In the genomic region with DNA sequence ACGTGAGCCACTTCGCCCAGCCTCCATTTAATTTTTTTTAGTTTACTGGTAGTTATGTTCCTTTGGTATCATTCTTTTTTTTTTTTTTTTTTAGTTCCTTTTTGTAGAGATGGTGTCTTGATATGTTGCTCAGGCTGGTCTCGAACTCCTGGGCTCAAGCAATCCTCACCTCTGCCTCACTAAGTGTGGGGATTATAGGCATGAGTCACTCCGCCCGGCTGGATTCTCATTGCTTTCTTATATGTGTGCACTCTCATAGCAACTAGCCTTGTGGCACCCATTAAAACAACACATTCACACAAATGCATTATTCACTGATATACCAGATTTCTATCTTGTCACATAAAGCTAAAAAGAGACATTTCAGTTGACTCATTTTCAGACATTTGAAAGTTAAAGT, we compare ENCODE assay signal across 10 cellular contexts. TPM values are rescaled to one million over a fixed set of nuclear protein-coding genes. Genes with fewer than 3 reads are reported as not detected.
DNase-seq lines count a peak whose midpoint lies in the region; ATAC-seq and FAIRE-seq lines count a peak whose summit lies in the region.
"Had no signal": no experiment of that assay in that cellular context is flagged by ENCODE, and none has a peak within 500 bp of the region (broad histone marks: within the 10 kb centered on the region; RNA-seq: fewer than 3 reads in every experiment).

No MANE protein-coding gene starts in this region.

- peak overlapping the region; percentile 18 for H3K27ac Mint-ChIP-seq in activated CD4-positive, alpha-beta memory T cell treated with anti-CD3 and anti-CD28 coated beads for 36 hours
- H3K27ac Mint-ChIP-seq in activated CD4-positive, alpha-beta memory T cell treated with anti-CD3 and anti-CD28 coated beads, Interleukin-2, amount 10 ng/mL, durations not matched to agents 7 days and 5 days, result no peak overlapping the region
- H3K27ac Mint-ChIP-seq: naive thymus-derived CD4-positive, alpha-beta T cell; type B pancreatic cell had no signal

- peaks cover 29% of the 10 kb centered on the region for H3K4me1 Mint-ChIP-seq in activated CD4-positive, alpha-beta memory T cell treated with anti-CD3 and anti-CD28 coated beads for 36 hours (ENCODE audit: low read depth)
- peaks cover 28% of the 10 kb centered on the region for H3K4me1 Mint-ChIP-seq in activated CD4-positive, alpha-beta memory T cell treated with anti-CD3 and anti-CD28 coated beads, Interleukin-2, amount 10 ng/mL, durations not matched to agents 7 days and 5 days

- FAIRE-seq in RCC 7860 (lab: Jason Lieb, UNC), result no peak

- H3K9me3 Mint-ChIP-seq in activated CD4-positive, alpha-beta memory T cell treated with anti-CD3 and anti-CD28 coated beads for 36 hours, result no peaks in the 10 kb centered on the region
- no peaks in the 10 kb centered on the region for H3K9me3 Mint-ChIP-seq in activated CD4-positive, alpha-beta memory T cell treated with anti-CD3 and anti-CD28 coated beads, Interleukin-2, amount 10 ng/mL, durations not matched to agents 7 days and 5 days
- H3K9me3 Mint-ChIP-seq: naive thymus-derived CD4-positive, alpha-beta T cell; type B pancreatic cell had no signal

- no peak overlapping the region for H3K27ac ChIP-seq in epithelial cell of prostate

- CTCF ChIA-PET in activated CD4-positive, alpha-beta memory T cell treated with anti-CD3 and anti-CD28 coated beads for 36 hours (lab: Charles Lee), result no interaction called here
- CTCF ChIA-PET in activated CD4-positive, alpha-beta memory T cell treated with anti-CD3 and anti-CD28 coated beads, Interleukin-2, amount 10 ng/mL, durations not matched to agents 7 days and 5 days (lab: Charles Lee), result no interaction called here

- POLR2A ChIA-PET in activated CD4-positive, alpha-beta memory T cell treated with anti-CD3 and anti-CD28 coated beads for 36 hours (lab: Charles Lee), result no interaction called here
- POLR2A ChIA-PET in activated CD4-positive, alpha-beta memory T cell treated with anti-CD3 and anti-CD28 coated beads, Interleukin-2, amount 10 ng/mL, durations not matched to agents 7 days and 5 days (lab: Charles Lee), result interaction anchor here (0.6 kb wide), 1 partner anchor 72 kb away, joined by 4 read pairs; no protein-coding TSS in a partner anchor

- H3K36me3 Mint-ChIP-seq in activated CD4-positive, alpha-beta memory T cell treated with anti-CD3 and anti-CD28 coated beads for 36 hours, result peaks cover 15% of the 10 kb centered on the region
- peaks cover 15% of the 10 kb centered on the region for H3K36me3 Mint-ChIP-seq in activated CD4-positive, alpha-beta memory T cell treated with anti-CD3 and anti-CD28 coated beads, Interleukin-2, amount 10 ng/mL, durations not matched to agents 7 days and 5 days (ENCODE audit: low read depth)

- DNase-seq in activated CD4-positive, alpha-beta memory T cell treated with anti-CD3 and anti-CD28 coated beads for 36 hours, result peak; percentile 54
- no peak for DNase-seq in activated CD4-positive, alpha-beta memory T cell treated with anti-CD3 and anti-CD28 coated beads, Interleukin-2, amount 10 ng/mL, durations not matched to agents 7 days and 5 days
- DNase-seq in RCC 7860 (ENCODE audit: low spot score) (peak; percentile 65), epithelial cell of prostate (ENCODE audit: low read depth, low spot score) (peak; percentile 18)
- DNase-seq in stimulated activated CD4-positive, alpha-beta T cell treated with anti-CD3 and anti-CD28 coated beads, Interleukin-4, amount 100 ng/mL, for 1 hour, result peak; percentile 10
- no peak for DNase-seq in activated CD8-positive, alpha-beta memory T cell treated with anti-CD3 and anti-CD28 coated beads, Interleukin-2, amount 50 U/mL, for 4 hours
- DNase-seq: naive thymus-derived CD4-positive, alpha-beta T cell had no signal

- ATAC-seq in GM18870 (IDR thresholded peaks at IDR 0.05; ENCODE audit: unreplicated experiment) (no peak), GM21825 (IDR thresholded peaks at IDR 0.05; ENCODE audit: unreplicated experiment) (no peak)
- ATAC-seq: naive thymus-derived CD4-positive, alpha-beta T cell had no signal

- H3K4me3 Mint-ChIP-seq in activated CD4-positive, alpha-beta memory T cell treated with anti-CD3 and anti-CD28 coated beads for 36 hours, result no peak overlapping the region
- no peak overlapping the region for H3K4me3 Mint-ChIP-seq in activated CD4-positive, alpha-beta memory T cell treated with anti-CD3 and anti-CD28 coated beads, Interleukin-2, amount 10 ng/mL, durations not matched to agents 7 days and 5 days
- H3K4me3 Mint-ChIP-seq: naive thymus-derived CD4-positive, alpha-beta T cell; type B pancreatic cell had no signal

- intact Hi-C loops in activated CD4-positive, alpha-beta memory T cell treated with anti-CD3 and anti-CD28 coated beads for 36 hours (cut with micrococcal nuclease), result no loop called here

- H3K27me3 Mint-ChIP-seq in activated CD4-positive, alpha-beta memory T cell treated with anti-CD3 and anti-CD28 coated beads for 36 hours, result no peaks in the 10 kb centered on the region
- no peaks in the 10 kb centered on the region for H3K27me3 Mint-ChIP-seq in activated CD4-positive, alpha-beta memory T cell treated with anti-CD3 and anti-CD28 coated beads, Interleukin-2, amount 10 ng/mL, durations not matched to agents 7 days and 5 days
- H3K27me3 Mint-ChIP-seq: naive thymus-derived CD4-positive, alpha-beta T cell had no signal

RNA-seq across cellular contexts. Expression of gene TTC27, which starts 4.2 kb away (rescaled TPM):
- total RNA-seq in activated CD4-positive, alpha-beta memory T cell treated with anti-CD3 and anti-CD28 coated beads for 36 hours, result 10 to 100 TPM; 27.9 to 29.8 TPM
- 10 to 100 TPM; 11.2 to 12.7 TPM for total RNA-seq in activated CD4-positive, alpha-beta memory T cell treated with anti-CD3 and anti-CD28 coated beads, Interleukin-2, amount 10 ng/mL, durations not matched to agents 7 days and 5 days

Comparison
In these comparisons a context has a peak if more than half of its experiments do, and no peak if none do; other contexts are left out.
1. DNase-seq: peak in activated CD4-positive, alpha-beta memory T cell treated with anti-CD3 and anti-CD28 coated beads for 36 hours (single experiment), RCC 7860 (single experiment), epithelial cell of prostate (single experiment) and stimulated activated CD4-positive, alpha-beta T cell treated with anti-CD3 and anti-CD28 coated beads, Interleukin-4, amount 100 ng/mL, for 1 hour (single experiment); none in activated CD4-positive, alpha-beta memory T cell treated with anti-CD3 and anti-CD28 coated beads, Interleukin-2, amount 10 ng/mL, durations not matched to agents 7 days and 5 days (single experiment) and activated CD8-positive, alpha-beta memory T cell treated with anti-CD3 and anti-CD28 coated beads, Interleukin-2, amount 50 U/mL, for 4 hours (single experiment).